ENCODE assay signal across 8 cellular contexts in the genomic region with DNA sequence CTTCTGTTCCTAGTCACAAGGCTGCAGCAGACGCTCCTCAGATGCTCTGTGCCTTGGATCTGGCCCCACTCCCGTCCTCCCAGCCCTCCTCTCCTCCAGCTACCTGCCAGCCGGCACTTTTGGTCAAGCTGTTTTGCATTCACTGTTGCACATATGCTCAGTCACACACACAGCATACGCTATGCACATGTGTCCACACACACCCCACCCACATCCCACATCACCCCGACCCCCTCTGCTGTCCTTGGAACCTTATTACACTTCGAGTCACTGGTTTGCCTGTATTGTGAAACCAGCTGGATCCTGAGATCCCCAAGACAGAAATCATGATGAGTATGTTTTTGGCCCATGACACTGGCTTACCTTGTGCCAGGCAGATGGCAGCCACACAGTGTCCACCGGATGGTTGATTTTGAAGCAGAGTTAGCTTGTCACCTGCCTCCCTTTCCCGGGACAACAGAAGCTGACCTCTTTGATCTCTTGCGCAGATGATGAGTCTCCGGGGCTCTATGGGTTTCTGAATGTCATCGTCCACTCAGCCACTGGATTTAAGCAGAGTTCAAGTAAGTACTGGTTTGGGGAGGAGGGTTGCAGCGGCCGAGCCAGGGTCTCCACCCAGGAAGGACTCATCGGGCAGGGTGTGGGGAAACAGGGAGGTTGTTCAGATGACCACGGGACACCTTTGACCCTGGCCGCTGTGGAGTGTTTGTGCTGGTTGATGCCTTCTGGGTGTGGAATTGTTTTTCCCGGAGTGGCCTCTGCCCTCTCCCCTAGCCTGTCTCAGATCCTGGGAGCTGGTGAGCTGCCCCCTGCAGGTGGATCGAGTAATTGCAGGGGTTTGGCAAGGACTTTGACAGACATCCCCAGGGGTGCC.
DNase-seq lines count a peak whose midpoint lies in the region; ATAC-seq, FAIRE-seq and TF ChIP-seq lines count a peak whose summit lies in the region.

No MANE protein-coding gene starts in this region.

- H3K4me1 ChIP-seq in Panc1 (ENCODE audit: control insufficient read depth, insufficient read depth, low read length): no peaks in the 10 kb centered on the region

- no peak for TF ChIP-seq POLR2A in GM12891 (IDR thresholded peaks at IDR 0.05; ENCODE audit: low read depth, low read length)

- no peaks in the 10 kb centered on the region for H3K27me3 Mint-ChIP-seq in activated T-helper 2 cell treated with anti-CD3 and anti-CD28 coated beads, Interferon-gamma antibody, Interleukin-2, Interleukin-4, amounts not matched to agents 10 μg/mL and 5 μg/mL and 100 μg/mL, durations not matched to agents 14 hours and 24 hours and 36 hours (ENCODE audit: low read depth)

- H3K36me3 Mint-ChIP-seq in activated T-helper 2 cell treated with anti-CD3 and anti-CD28 coated beads, Interferon-gamma antibody, Interleukin-2, Interleukin-4, amounts not matched to agents 10 μg/mL and 5 μg/mL and 100 μg/mL, durations not matched to agents 14 hours and 24 hours and 36 hours (ENCODE audit: low read depth): peaks cover 27% of the 10 kb centered on the region

- no peak overlapping the region for H3K27ac Mint-ChIP-seq in activated T-helper 2 cell treated with anti-CD3 and anti-CD28 coated beads, Interferon-gamma antibody, Interleukin-2, Interleukin-4, amounts not matched to agents 10 μg/mL and 5 μg/mL and 100 μg/mL, durations not matched to agents 14 hours and 24 hours and 36 hours

- no peaks in the 10 kb centered on the region for H3K4me1 Mint-ChIP-seq in activated T-helper 2 cell treated with anti-CD3 and anti-CD28 coated beads, Interferon-gamma antibody, Interleukin-2, Interleukin-4, amounts not matched to agents 10 μg/mL and 5 μg/mL and 100 μg/mL, durations not matched to agents 14 hours and 24 hours and 36 hours (ENCODE audit: low read depth)

- peak; percentile 61 for FAIRE-seq in GM12891 (lab: Jason Lieb, UNC)

- intact Hi-C loops in Panc1 (cut with micrococcal nuclease; ENCODE audit: unreplicated experiment): no loop called here
- intact Hi-C loops in activated T-helper 2 cell treated with anti-CD3 and anti-CD28 coated beads, Interferon-gamma antibody, Interleukin-2, Interleukin-4, amounts not matched to agents 10 μg/mL and 5 μg/mL and 100 μg/mL, durations not matched to agents 14 hours and 24 hours and 36 hours (cut with micrococcal nuclease): no loop called here

- no TSS peak for BruUV-seq in Panc1 (replicated peaks; lab: Mats Ljungman, UMichigan)

- H3K27me3 ChIP-seq in Panc1 (ENCODE audit: control insufficient read depth, insufficient read depth, low read length): no peaks in the 10 kb centered on the region

- in situ Hi-C loops in Panc1 (cut with HindIII; ENCODE audit: low pct_unique_long_range_greater_than_20kb, low sequenced_read_pairs): no loop called here

- H3K4me3 ChIP-seq in Panc1 (ENCODE audit: low read depth in 2 of 2, low read length in 2 of 2): no peak overlapping the region

- no peak overlapping the region for H3K4me3 Mint-ChIP-seq in activated T-helper 2 cell treated with anti-CD3 and anti-CD28 coated beads, Interferon-gamma antibody, Interleukin-2, Interleukin-4, amounts not matched to agents 10 μg/mL and 5 μg/mL and 100 μg/mL, durations not matched to agents 14 hours and 24 hours and 36 hours (ENCODE audit: low read depth)

- H3K36me3 ChIP-seq in Panc1 (ENCODE audit: control insufficient read depth, insufficient read depth, low read length): no peaks in the 10 kb centered on the region

- POLR2A ChIA-PET in Panc1 (lab: Charles Lee): interaction anchor here (0.6 kb wide), 1 partner anchor 9 kb away, joined by 3 read pairs; no protein-coding TSS in a partner anchor

- no peak overlapping the region for H3K27ac ChIP-seq in Panc1 (ENCODE audit: low read length)

- ATAC-seq in Panc1 (peak; percentile 79), GM18517 (IDR thresholded peaks at IDR 0.05; ENCODE audit: unreplicated experiment) (no peak), HG03045 (IDR thresholded peaks at IDR 0.05; ENCODE audit: unreplicated experiment) (no peak)

- DNase-seq in A172 (ENCODE audit: low spot score) (peak; percentile 12), GM12891 (ENCODE audit: insufficient read length, low spot score) (peak; percentile 84), Panc1 (ENCODE audit: low read depth, low spot score) (peak; percentile 25), germinal center (ENCODE audit: low spot score) (peak; percentile 82), renal cortical epithelial cell (ENCODE audit: low read depth) (peak; percentile 28)
- peak; percentile 34 for DNase-seq in activated T-helper 2 cell treated with anti-CD3 and anti-CD28 coated beads, Interferon-gamma antibody, Interleukin-2, Interleukin-4, amounts not matched to agents 10 μg/mL and 5 μg/mL and 100 μg/mL, durations not matched to agents 14 hours and 24 hours and 36 hours (ENCODE audit: low spot score)

- H3K9me3 ChIP-seq in Panc1 (ENCODE audit: control insufficient read depth, insufficient read depth, low read depth, low read length): no peaks in the 10 kb centered on the region

- peak; percentile 87 for TF ChIP-seq CTCF in Panc1 (IDR thresholded peaks at IDR 0.05)

- CTCF ChIA-PET in Panc1 (lab: Charles Lee): interaction anchor here (0.5 to 1.3 kb wide), 7 partner anchors 85 to 459 kb away, joined by 3 to 8 read pairs (median 4); no protein-coding TSS in a partner anchor

- H3K9me3 Mint-ChIP-seq in activated T-helper 2 cell treated with anti-CD3 and anti-CD28 coated beads, Interferon-gamma antibody, Interleukin-2, Interleukin-4, amounts not matched to agents 10 μg/mL and 5 μg/mL and 100 μg/mL, durations not matched to agents 14 hours and 24 hours and 36 hours: no peaks in the 10 kb centered on the region

TF ChIP-seq in GM12891, 5 proteins besides CTCF, POLR2A, EP300 and RAD21:
- TF ChIP-seq POLR2AphosphoS5 (IDR thresholded peaks at IDR 0.05; ENCODE audit: low read depth, low read length) (no peak), PAX5 (IDR thresholded peaks at IDR 0.05; ENCODE audit: insufficient read depth, low read length, severe bottlenecking) (no peak), SPI1 (IDR thresholded peaks at IDR 0.05; ENCODE audit: low read depth, low read length) (no peak), POU2F2 (IDR thresholded peaks at IDR 0.05; ENCODE audit: low read depth, low read length) (no peak), TAF1 (IDR thresholded peaks at IDR 0.05; ENCODE audit: low read depth, low read length) (no peak)

Comparison
In these comparisons a context has a peak if more than half of its experiments do, and no peak if none do; other contexts are left out.
1. DNase-seq: peak in every context shown above with its lines; median percentile 84 in GM12891; 82 in germinal center; 34 in activated T-helper 2 cell treated with anti-CD3 and anti-CD28 coated beads, Interferon-gamma antibody, Interleukin-2, Interleukin-4, amounts not matched to agents 10 μg/mL and 5 μg/mL and 100 μg/mL, durations not matched to agents 14 hours and 24 hours and 36 hours; 28 in renal cortical epithelial cell; 25 in Panc1; 12 in A172.